In genomic region chr22:46067159-46068111, GRCh38 we compare ENCODE assay signal across 8 cellular contexts.
DNase-seq lines count a peak whose midpoint lies in the region; ATAC-seq and TF ChIP-seq lines count a peak whose summit lies in the region.

No MANE protein-coding gene starts in this region.

- H3K4me3 Mint-ChIP-seq in activated CD4-positive, alpha-beta T cell treated with anti-CD3 and anti-CD28 coated beads for 36 hours, result no peak overlapping the region
- no peak overlapping the region for H3K4me3 Mint-ChIP-seq in T-cell

- H3K36me3 ChIP-seq in thoracic aorta, result no peaks in the 10 kb centered on the region

- no peaks in the 10 kb centered on the region for H3K9me3 Mint-ChIP-seq in activated CD4-positive, alpha-beta T cell treated with anti-CD3 and anti-CD28 coated beads for 36 hours (ENCODE audit: low read depth)
- no peaks in the 10 kb centered on the region for H3K9me3 Mint-ChIP-seq in T-cell

- POLR2A ChIA-PET in activated CD4-positive, alpha-beta T cell treated with anti-CD3 and anti-CD28 coated beads for 36 hours (lab: Charles Lee), result no interaction called here
- POLR2A ChIA-PET in T-cell (lab: Charles Lee), result no interaction called here

- no peaks in the 10 kb centered on the region for H3K36me3 Mint-ChIP-seq in activated CD4-positive, alpha-beta T cell treated with anti-CD3 and anti-CD28 coated beads for 36 hours (ENCODE audit: low read depth)
- H3K36me3 Mint-ChIP-seq in T-cell, result peaks cover 3% of the 10 kb centered on the region

- H3K4me3 ChIP-seq in thoracic aorta, result peak overlapping the region; percentile 90

- H3K9me3 ChIP-seq in thoracic aorta, result no peaks in the 10 kb centered on the region

- no peaks in the 10 kb centered on the region for H3K27me3 Mint-ChIP-seq in activated CD4-positive, alpha-beta T cell treated with anti-CD3 and anti-CD28 coated beads for 36 hours
- no peaks in the 10 kb centered on the region for H3K27me3 Mint-ChIP-seq in T-cell

- H3K4me1 ChIP-seq in thoracic aorta (ENCODE audit: control insufficient read depth in 1 of 2, low read depth in 2 of 2), result peaks cover 42 to 67% of the 10 kb centered on the region in 2 donors

- H3K27ac ChIP-seq in thoracic aorta, result peak overlapping the region; percentile 97 to 98

- intact Hi-C loops in activated CD4-positive, alpha-beta T cell treated with anti-CD3 and anti-CD28 coated beads for 36 hours (cut with DNase I, micrococcal nuclease), result no loop called here
- intact Hi-C loops in left cardiac atrium (cut with DNase I), result loop anchor here in 1 of 2 donors (2.0 kb wide), 1 partner anchor 13 kb away; no protein-coding TSS in a partner anchor

- CTCF ChIA-PET in activated CD4-positive, alpha-beta T cell treated with anti-CD3 and anti-CD28 coated beads for 36 hours (lab: Charles Lee), result interaction anchor here (0.7 kb wide), 1 partner anchor 61 kb away, joined by 3 read pairs; no protein-coding TSS in a partner anchor
- CTCF ChIA-PET in T-cell (lab: Charles Lee), result no interaction called here

- no peak for DNase-seq in activated CD4-positive, alpha-beta T cell treated with anti-CD3 and anti-CD28 coated beads for 36 hours
- no peak for DNase-seq in activated CD4-positive, alpha-beta T cell treated with anti-CD3 and anti-CD28 coated beads for 4 hours
- DNase-seq in T-cell, result no peak
- peak; percentile 17 for DNase-seq in left cardiac atrium
- DNase-seq in thoracic aorta (ENCODE audit: low spot score), result no peak
- DNase-seq in glomerular visceral epithelial cell (ENCODE audit: extremely low spot score), result no peak
- DNase-seq in dedifferentiated amniotic fluid mesenchymal stem cell (ENCODE audit: extremely low spot score), result no peak

- H3K27ac Mint-ChIP-seq in activated CD4-positive, alpha-beta T cell treated with anti-CD3 and anti-CD28 coated beads for 36 hours, result peak overlapping the region; percentile 37
- peak overlapping the region; percentile 77 to 78 for H3K27ac Mint-ChIP-seq in T-cell

- no peak for ATAC-seq in activated CD4-positive, alpha-beta T cell treated with anti-CD3 and anti-CD28 coated beads for 36 hours
- no peak for ATAC-seq in T-cell (replicated peaks in 1 of 4)
- ATAC-seq in left cardiac atrium, result no peak
- no peak for ATAC-seq in thoracic aorta (ENCODE audit: insufficient number of reproducible peaks, low FRiP score, low read depth)
- ATAC-seq in HG03097 (IDR thresholded peaks at IDR 0.05; ENCODE audit: low FRiP score, unreplicated experiment), result no peak

- peaks cover 32% of the 10 kb centered on the region for H3K4me1 Mint-ChIP-seq in activated CD4-positive, alpha-beta T cell treated with anti-CD3 and anti-CD28 coated beads for 36 hours
- peaks cover 47 to 64% (median 55%) of the 10 kb centered on the region in 3 donors for H3K4me1 Mint-ChIP-seq in T-cell

- no peak for TF ChIP-seq CTCF in thoracic aorta (IDR thresholded peaks at IDR 0.05)

- H3K27me3 ChIP-seq in thoracic aorta (replicated peaks; ENCODE audit: insufficient read depth), result no peaks in the 10 kb centered on the region
